In genomic region chr9:136170291-136170901, GRCh38 we compare ENCODE assay signal across 9 cellular contexts. TPM values are rescaled to one million over a fixed set of nuclear protein-coding genes. Genes with fewer than 3 reads are reported as not detected.
DNase-seq lines count a peak whose midpoint lies in the region; ATAC-seq, FAIRE-seq and TF ChIP-seq lines count a peak whose summit lies in the region.
"Had no signal": no experiment of that assay in that cellular context is flagged by ENCODE, and none has a peak within 500 bp of the region (broad histone marks: within the 10 kb centered on the region; RNA-seq: fewer than 3 reads in every experiment).

No MANE protein-coding gene starts in this region.

- H3K27me3 ChIP-seq in right atrium auricular region, result no peaks in the 10 kb centered on the region
- peaks cover 2 to 3% of the 10 kb centered on the region in 2 experiments; a peak in 4 of 5 replicates for H3K27me3 ChIP-seq in HepG2 (ENCODE audit: control insufficient read depth in 1 of 2, insufficient read depth in 2 of 2, low read length in 2 of 2)

- H3K4me1 ChIP-seq in right atrium auricular region, result no peaks in the 10 kb centered on the region
- peaks cover 47% of the 10 kb centered on the region for H3K4me1 ChIP-seq in HepG2 (ENCODE audit: insufficient read depth, low read length)

- intact Hi-C loops in Right ventricle myocardium inferior (cut with DNase I) (loop anchor here (1.0 kb wide), 1 partner anchor 113 kb away; no protein-coding TSS in a partner anchor), HepG2 (cut with micrococcal nuclease; ENCODE audit: unreplicated experiment) (loop anchor here (2.0 kb wide), 1 partner anchor 52 kb away; no protein-coding TSS in a partner anchor)

- in situ Hi-C loops in HepG2 (cut with HindIII; ENCODE audit: extremely low pct_ligation_motif_present, low pct_unique_long_range_greater_than_20kb), result loop anchor here (10.0 kb wide), 1 partner anchor 114 kb away; no protein-coding TSS in a partner anchor

- H3K4me3 ChIP-seq in right atrium auricular region (no peak overlapping the region), HepG2 (replicated peaks in 1 of 3; ENCODE audit: insufficient read depth in 1 of 3, low read depth in 2 of 3, low read length in 3 of 3) (peak overlapping the region in 2 of 3 experiments; percentile 8 to 62; a peak in 2 of 6 replicates)

- H3K79me2 ChIP-seq in HepG2 (ENCODE audit: insufficient read depth, low read length), result no peaks in the 10 kb centered on the region

- DNase-seq in Right ventricle myocardium inferior (ENCODE audit: missing footprints), result peak; percentile 53
- no peak for DNase-seq in right atrium auricular region (ENCODE audit: low spot score)
- DNase-seq in T-helper 1 cell, result peak in 4 of 5 donors; percentile 32 to 47 (median 40)
- DNase-seq in astrocyte of the hippocampus (ENCODE audit: low read depth, low spot score), result peak; percentile 51
- DNase-seq in HepG2 (ENCODE audit: low spot score), result no peak
- peak; percentile 56 to 77 for DNase-seq in stimulated activated effector memory CD8-positive, alpha-beta T cell treated with anti-CD3 and anti-CD28 coated beads, Interleukin-12 subunit alpha, Interleukin-12 subunit beta, amount 100 ng/mL, for 72 hours (ENCODE audit: low spot score in 2 of 2)
- DNase-seq in NCI-H187 treated with DMSO at 0.1 percent for 48 hours (lab: John Stamatoyannopoulos, UW), result no peak

- ATAC-seq in Right ventricle myocardium inferior (no peak), HepG2 (peak; percentile 72), GM19452 (IDR thresholded peaks at IDR 0.05; ENCODE audit: unreplicated experiment) (no peak)
- ATAC-seq in stimulated activated effector memory CD8-positive, alpha-beta T cell treated with anti-CD3 and anti-CD28 coated beads, Interleukin-12 subunit alpha, Interleukin-12 subunit beta, amount 100 ng/mL, for 72 hours, result peak; percentile 75

- peak overlapping the region; percentile 79 for H3K4me2 ChIP-seq in HepG2 (ENCODE audit: low read depth, low read length)

- H3K9me3 ChIP-seq in right atrium auricular region, result no peaks in the 10 kb centered on the region
- no peaks in the 10 kb centered on the region for H3K9me3 ChIP-seq in HepG2 (ENCODE audit: low read length)

- no peaks in the 10 kb centered on the region for H3K9me3 Mint-ChIP-seq in stimulated activated effector memory CD8-positive, alpha-beta T cell treated with anti-CD3 and anti-CD28 coated beads, Interleukin-12 subunit alpha, Interleukin-12 subunit beta, amount 100 ng/mL, for 72 hours

- no peak overlapping the region for H3K27ac Mint-ChIP-seq in stimulated activated effector memory CD8-positive, alpha-beta T cell treated with anti-CD3 and anti-CD28 coated beads, Interleukin-12 subunit alpha, Interleukin-12 subunit beta, amount 100 ng/mL, for 72 hours

- H3K4me3 Mint-ChIP-seq in stimulated activated effector memory CD8-positive, alpha-beta T cell treated with anti-CD3 and anti-CD28 coated beads, Interleukin-12 subunit alpha, Interleukin-12 subunit beta, amount 100 ng/mL, for 72 hours, result no peak overlapping the region

- no peaks in the 10 kb centered on the region for H4K20me1 ChIP-seq in HepG2 (ENCODE audit: insufficient read depth, low read length)

- TF ChIP-seq EP300 in HepG2 (IDR thresholded peaks at IDR 0.05; ENCODE audit: low read depth in 2 of 2, low read length in 2 of 2), result no peak
- no peak for TF ChIP-seq EP300 in HepG2 (CRISPR knock-in tag; IDR thresholded peaks at IDR 0.05; ENCODE audit: borderline replicate concordance)

- FAIRE-seq in HepG2 (lab: Jason Lieb, UNC), result peak; percentile 42
- FAIRE-seq: colon had no signal

- no peak overlapping the region for H2AFZ ChIP-seq in HepG2 (ENCODE audit: low read length)

- H3K4me1 Mint-ChIP-seq in stimulated activated effector memory CD8-positive, alpha-beta T cell treated with anti-CD3 and anti-CD28 coated beads, Interleukin-12 subunit alpha, Interleukin-12 subunit beta, amount 100 ng/mL, for 72 hours, result peaks cover 7% of the 10 kb centered on the region

- H3K9ac ChIP-seq in HepG2 (ENCODE audit: insufficient read depth, low read depth, low read length), result no peak overlapping the region

- no peaks in the 10 kb centered on the region for H3K36me3 Mint-ChIP-seq in stimulated activated effector memory CD8-positive, alpha-beta T cell treated with anti-CD3 and anti-CD28 coated beads, Interleukin-12 subunit alpha, Interleukin-12 subunit beta, amount 100 ng/mL, for 72 hours

- no peak overlapping the region for H3K27ac ChIP-seq in right atrium auricular region
- H3K27ac ChIP-seq in HepG2 (ENCODE audit: extremely low read length, insufficient read depth, low read length), result no peak overlapping the region

- no peak for TF ChIP-seq POLR2A in HepG2 (IDR thresholded peaks at IDR 0.05; ENCODE audit: insufficient read depth in 1 of 2, low read depth in 2 of 2, low read length in 2 of 2)

- WGBS in HepG2 (ENCODE audit: low lambda C conversion rate), result 41% methylated on average over 5 of the region's 15 CpGs

- POLR2A ChIA-PET in HepG2 (lab: Yijun Ruan, JAX), result interaction anchor here (1.4 kb wide), 1 partner anchor 30 kb away, joined by 3 read pairs; no protein-coding TSS in a partner anchor

- CTCF ChIA-PET in HepG2 (lab: Yijun Ruan, JAX; ENCODE audit: low intra/inter-chr PET ratio, low total read pairs), result interaction anchor here (1.6 to 1.9 kb wide), 2 partner anchors 56 to 113 kb away, joined by 6 to 7 read pairs; no protein-coding TSS in a partner anchor

- peak in 1 of 2 donors; percentile 72 for TF ChIP-seq CTCF in right atrium auricular region (IDR thresholded peaks at IDR 0.05)
- peak; percentile 81 for TF ChIP-seq CTCF in HepG2 (CRISPR knock-in tag; IDR thresholded peaks at IDR 0.05)

- no peaks in the 10 kb centered on the region for H3K36me3 ChIP-seq in right atrium auricular region
- H3K36me3 ChIP-seq in HepG2 (replicated peaks in 1 of 2; ENCODE audit: control insufficient read depth in 1 of 2, insufficient read depth in 2 of 2, low read length in 2 of 2), result no peaks in the 10 kb centered on the region

- BruUV-seq in HepG2 (replicated peaks; lab: Mats Ljungman, UMichigan), result no TSS peak

- peak; percentile 69 for TF ChIP-seq RAD21 in HepG2 (CRISPR knock-in tag; IDR thresholded peaks at IDR 0.05)

TF ChIP-seq in HepG2, 621 proteins besides CTCF, POLR2A, EP300 and RAD21 (continues in another document):
- TF ChIP-seq GTF3A (CRISPR knock-in tag; conservative IDR thresholded peaks at IDR 0.05) (0 out of 2 replicates have a peak, but pooled peaks have one; percentile 16), ZNF567 (CRISPR knock-in tag; IDR thresholded peaks at IDR 0.05; ENCODE audit: borderline replicate concordance) (no peak), STAG1 (CRISPR knock-in tag; IDR thresholded peaks at IDR 0.05) (peak; percentile 73)

RNA-seq across cellular contexts. Expression of gene LHX3, which starts 34.5 kb away (rescaled TPM):
- not detected for total RNA-seq in Right ventricle myocardium inferior
- under 1 TPM in 1 of 2 donors, not detected in 1; 0.16 TPM for total RNA-seq in right atrium auricular region
- not detected in 2 replicates for total RNA-seq in HepG2 (2016; rRNA removed; fragmentation: Illumina TruSeq; extraction: Trizol)
- total RNA-seq in HepG2 (2016; cell fraction: cytosol; rRNA removed; fragmentation: Illumina TruSeq; extraction: Trizol; ENCODE audit: low read depth), result not detected in 2 replicates
- total RNA-seq in HepG2 (2016; cell fraction: insoluble cytoplasmic fraction; rRNA removed; fragmentation: Illumina TruSeq; extraction: Trizol), result not detected in 2 replicates
- not detected in 2 replicates for total RNA-seq in HepG2 (2016; cell fraction: membrane; rRNA removed; fragmentation: Illumina TruSeq; extraction: Trizol)
- not detected in 2 replicates for total RNA-seq in HepG2 (2016; cell fraction: nucleus; rRNA removed; fragmentation: Illumina TruSeq; extraction: Trizol)
- polyA plus RNA-seq in HepG2 (2011; rRNA removed), result not detected in 2 replicates
- polyA plus RNA-seq in HepG2 (2011; cell fraction: cytosol; rRNA removed), result not detected in 2 replicates
- 0.03 TPM in 1 of 2 replicates, not detected in the other for polyA plus RNA-seq in HepG2 (2011; cell fraction: nucleus; rRNA removed)
- polyA plus RNA-seq in HepG2 (2012), result not detected in 2 replicates
- polyA plus RNA-seq in HepG2 (2016; cell fraction: cytosol; fragmentation: Illumina TruSeq; extraction: Trizol; ENCODE audit: low read depth), result not detected in 2 replicates
- polyA plus RNA-seq in HepG2 (2016; cell fraction: insoluble cytoplasmic fraction; fragmentation: Illumina TruSeq; extraction: Trizol; ENCODE audit: low read depth), result not detected in 2 replicates
- polyA plus RNA-seq in HepG2 (2016; cell fraction: membrane; fragmentation: Illumina TruSeq; extraction: Trizol; ENCODE audit: low read depth), result not detected in 2 replicates
- polyA plus RNA-seq in HepG2 (2016; cell fraction: nucleus; fragmentation: Illumina TruSeq; extraction: Trizol; ENCODE audit: insufficient read depth, low read depth), result not detected in 2 replicates
- polyA minus RNA-seq in HepG2 (2011; rRNA and poly(A)+ RNA removed; ENCODE audit: low replicate concordance), result 0.05 TPM in 1 of 2 replicates, not detected in the other
- not detected in 2 replicates for polyA minus RNA-seq in HepG2 (2011; cell fraction: cytosol; rRNA and poly(A)+ RNA removed)
- polyA minus RNA-seq in HepG2 (2011; cell fraction: nucleus; rRNA and poly(A)+ RNA removed), result 0.13 TPM in 1 of 2 replicates, not detected in the other

RNA-seq across cellular contexts. Expression of gene TMEM250, which starts 51.7 kb away (rescaled TPM):
- total RNA-seq in Right ventricle myocardium inferior (18.7 TPM), right atrium auricular region (10 to 100 TPM; 20.3 to 29.3 TPM), HepG2 (2016; rRNA removed; fragmentation: Illumina TruSeq; extraction: Trizol) (12.0 and 13.9 TPM in 2 replicates)
- 7.7 and 7.9 TPM in 2 replicates for total RNA-seq in HepG2 (2016; cell fraction: cytosol; rRNA removed; fragmentation: Illumina TruSeq; extraction: Trizol; ENCODE audit: low read depth)
- total RNA-seq in HepG2 (2016; cell fraction: insoluble cytoplasmic fraction; rRNA removed; fragmentation: Illumina TruSeq; extraction: Trizol), result 9.6 and 13.9 TPM in 2 replicates
- total RNA-seq in HepG2 (2016; cell fraction: membrane; rRNA removed; fragmentation: Illumina TruSeq; extraction: Trizol), result 17.8 and 22.1 TPM in 2 replicates
- 10.1 and 11.0 TPM in 2 replicates for total RNA-seq in HepG2 (2016; cell fraction: nucleus; rRNA removed; fragmentation: Illumina TruSeq; extraction: Trizol)
- 5.5 and 7.1 TPM in 2 replicates for polyA plus RNA-seq in HepG2 (2011; rRNA removed)
- 7.1 and 10.4 TPM in 2 replicates for polyA plus RNA-seq in HepG2 (2011; cell fraction: cytosol; rRNA removed)
- 9.4 and 12.5 TPM in 2 replicates for polyA plus RNA-seq in HepG2 (2011; cell fraction: nucleus; rRNA removed)
- polyA plus RNA-seq in HepG2 (2012), result 6.0 and 9.5 TPM in 2 replicates
- 6.4 and 8.1 TPM in 2 replicates for polyA plus RNA-seq in HepG2 (2016; cell fraction: cytosol; fragmentation: Illumina TruSeq; extraction: Trizol; ENCODE audit: low read depth)
- polyA plus RNA-seq in HepG2 (2016; cell fraction: insoluble cytoplasmic fraction; fragmentation: Illumina TruSeq; extraction: Trizol; ENCODE audit: low read depth), result 14.5 and 15.8 TPM in 2 replicates
- 14.9 and 17.1 TPM in 2 replicates for polyA plus RNA-seq in HepG2 (2016; cell fraction: membrane; fragmentation: Illumina TruSeq; extraction: Trizol; ENCODE audit: low read depth)
- polyA plus RNA-seq in HepG2 (2016; cell fraction: nucleus; fragmentation: Illumina TruSeq; extraction: Trizol; ENCODE audit: insufficient read depth, low read depth), result 14.9 and 17.4 TPM in 2 replicates
- polyA minus RNA-seq in HepG2 (2011; rRNA and poly(A)+ RNA removed; ENCODE audit: low replicate concordance), result 18.3 and 50.6 TPM in 2 replicates
- 7.9 and 8.8 TPM in 2 replicates for polyA minus RNA-seq in HepG2 (2011; cell fraction: cytosol; rRNA and poly(A)+ RNA removed)
- 4.7 and 8.0 TPM in 2 replicates for polyA minus RNA-seq in HepG2 (2011; cell fraction: nucleus; rRNA and poly(A)+ RNA removed)

Comparison
In these comparisons a context has a peak if more than half of its experiments do, and no peak if none do; other contexts are left out.
1. DNase-seq: peak in Right ventricle myocardium inferior (single experiment), T-helper 1 cell (4 of 5), astrocyte of the hippocampus (single experiment) and stimulated activated effector memory CD8-positive, alpha-beta T cell treated with anti-CD3 and anti-CD28 coated beads, Interleukin-12 subunit alpha, Interleukin-12 subunit beta, amount 100 ng/mL, for 72 hours (2 of 2); none in right atrium auricular region (single experiment), HepG2 (single experiment) and NCI-H187 treated with DMSO at 0.1 percent for 48 hours (single experiment).
2. ATAC-seq: peak in HepG2 (single experiment) and stimulated activated effector memory CD8-positive, alpha-beta T cell treated with anti-CD3 and anti-CD28 coated beads, Interleukin-12 subunit alpha, Interleukin-12 subunit beta, amount 100 ng/mL, for 72 hours (single experiment); none in Right ventricle myocardium inferior (single experiment) and GM19452 (single experiment).
3. H3K4me3 ChIP-seq: peak in HepG2 (2 of 3); none in right atrium auricular region (0 of 2).